Comparison of ENCODE assay signal across 18 cellular contexts in genomic region chr6:17965397-17965796, GRCh38. TPM values are rescaled to one million over a fixed set of nuclear protein-coding genes. Genes with fewer than 3 reads are reported as not detected.
A peak's percentile ranks its signal among the peaks of the same experiment; 100 is the strongest.
DNase-seq lines count a peak whose midpoint lies in the region; ATAC-seq, FAIRE-seq and TF ChIP-seq lines count a peak whose summit lies in the region.
"Had no signal": no experiment of that assay in that cellular context is flagged by ENCODE, and none has a peak within 500 bp of the region (broad histone marks: within the 10 kb centered on the region; RNA-seq: fewer than 3 reads in every experiment).

No MANE protein-coding gene starts in this region.

- H3K4me1 Mint-ChIP-seq in endodermal cell: peaks cover 9% of the 10 kb centered on the region
- H3K4me1 Mint-ChIP-seq in activated CD4-positive, alpha-beta memory T cell treated with anti-CD3 and anti-CD28 coated beads, Interleukin-2, amount 10 ng/mL, durations not matched to agents 7 days and 5 days: no peaks in the 10 kb centered on the region
- H3K4me1 Mint-ChIP-seq: T-helper 17 cell had no signal

- no peak overlapping the region for H3K4me2 ChIP-seq in IMR-90 (ENCODE audit: low read depth, low read length)
- H3K4me2 ChIP-seq in K562 (ENCODE audit: insufficient read depth, low read length): no peak overlapping the region
- H3K4me2 ChIP-seq: PC-9 had no signal

- no TSS peak for BruUV-seq in IMR-90 (replicated peaks; lab: Mats Ljungman, UMichigan)
- no TSS peak for BruUV-seq in K562 (replicated peaks; lab: Mats Ljungman, UMichigan)

- 0 out of 2 replicates have a peak overlapping the region, but pooled peaks have one; percentile 1 for H4K91ac ChIP-seq in IMR-90 (ENCODE audit: insufficient read depth, low read depth, low read length)

- H4K8ac ChIP-seq in IMR-90 (ENCODE audit: low read depth in 2 of 2, low read length in 2 of 2): no peak overlapping the region

- dilution Hi-C loops in IMR-90 (cut with HindIII; ENCODE audit: low sequenced_read_pairs, unreplicated experiment): no loop called here

- H3K27me3 Mint-ChIP-seq in endodermal cell (ENCODE audit: insufficient read depth): no peaks in the 10 kb centered on the region
- peaks cover 8% of the 10 kb centered on the region for H3K27me3 Mint-ChIP-seq in activated CD4-positive, alpha-beta memory T cell treated with anti-CD3 and anti-CD28 coated beads, Interleukin-2, amount 10 ng/mL, durations not matched to agents 7 days and 5 days

- no peak for FAIRE-seq in K562 (lab: Jason Lieb, UNC)
- FAIRE-seq: frontal cortex had no signal

- TF ChIP-seq RAD21 in IMR-90 (IDR thresholded peaks at IDR 0.05; ENCODE audit: low read length) (no peak), K562 (CRISPR knock-in tag; conservative IDR thresholded peaks at IDR 0.05 in 1 of 2, IDR thresholded peaks at IDR 0.05 in 1 of 2) (no peak)

- peaks cover 90% of the 10 kb centered on the region for H3K79me2 ChIP-seq in K562 (ENCODE audit: control insufficient read depth, insufficient read depth, low read length)

- no peak for TF ChIP-seq EP300 in K562 (IDR thresholded peaks at IDR 0.05; ENCODE audit: low read length)
- TF ChIP-seq EP300 in gastroesophageal sphincter (IDR thresholded peaks at IDR 0.05): no peak

- H2BK20ac ChIP-seq in IMR-90 (ENCODE audit: low read depth, low read length): no peak overlapping the region

- no peaks in the 10 kb centered on the region for H3K9me3 ChIP-seq in IMR-90 (ENCODE audit: control insufficient read depth, insufficient read depth, low read length)
- H3K9me3 ChIP-seq in K562 (replicated peaks; ENCODE audit: control insufficient read depth, insufficient read depth, low read depth, low read length): no peaks in the 10 kb centered on the region
- H3K9me3 ChIP-seq in gastroesophageal sphincter: no peaks in the 10 kb centered on the region
- no peaks in the 10 kb centered on the region for H3K9me3 ChIP-seq in endodermal cell (ENCODE audit: control insufficient read depth, low read length)
- H3K9me3 ChIP-seq: testis had no signal

- H2AFZ ChIP-seq in IMR-90 (replicated peaks; ENCODE audit: low read length, poor library complexity): no peak overlapping the region
- no peak overlapping the region for H2AFZ ChIP-seq in K562 (ENCODE audit: low read depth, low read length)
- H2AFZ ChIP-seq: PC-9 had no signal

- CTCF ChIA-PET in IMR-90 (lab: Yijun Ruan, JAX) (interaction anchor here (0.6 kb wide), 1 partner anchor 61 kb away, joined by 3 read pairs; no protein-coding TSS in a partner anchor), K562 (lab: Yijun Ruan, JAX; ENCODE audit: low intra/inter-chr PET ratio) (no interaction called here)
- CTCF ChIA-PET in activated CD4-positive, alpha-beta memory T cell treated with anti-CD3 and anti-CD28 coated beads, Interleukin-2, amount 10 ng/mL, durations not matched to agents 7 days and 5 days (lab: Charles Lee): no interaction called here

- ATAC-seq in IMR-90 (ENCODE audit: low read depth): no peak
- no peak for ATAC-seq in K562
- ATAC-seq in gastroesophageal sphincter: peak; percentile 39
- ATAC-seq: naive thymus-derived CD4-positive, alpha-beta T cell; T-helper 17 cell had no signal

- H3K56ac ChIP-seq in IMR-90 (ENCODE audit: extremely low read depth, insufficient read depth, low read length): no peak overlapping the region

- H3K4ac ChIP-seq in IMR-90 (ENCODE audit: low read depth, low read length): peak overlapping the region; percentile 85; the same call in 1 of the 2 replicates

- POLR2A ChIA-PET in IMR-90 (lab: Charles Lee; ENCODE audit: unreplicated experiment) (interaction anchor here (0.7 kb wide), 1 partner anchor 50 kb away, joined by 3 read pairs; no protein-coding TSS in a partner anchor), K562 (lab: Yijun Ruan, JAX) (no interaction called here)
- POLR2A ChIA-PET in activated CD4-positive, alpha-beta memory T cell treated with anti-CD3 and anti-CD28 coated beads, Interleukin-2, amount 10 ng/mL, durations not matched to agents 7 days and 5 days (lab: Charles Lee): no interaction called here

- peak overlapping the region; percentile 82 for H2BK5ac ChIP-seq in IMR-90 (ENCODE audit: low read depth, low read length, poor library complexity, severe bottlenecking)

- no peak overlapping the region for H2BK15ac ChIP-seq in IMR-90 (ENCODE audit: low read depth, low read length)

- H3K27ac ChIP-seq in IMR-90 (ENCODE audit: insufficient read depth, low read length) (no peak overlapping the region; the same call in 1 of the 2 replicates), K562 (ENCODE audit: extremely low read depth, low read depth, low read length) (no peak overlapping the region), gastroesophageal sphincter (peak overlapping the region; percentile 11 to 80 (median 78)), caudate nucleus (ENCODE audit: low read depth, low read length) (no peak overlapping the region), endodermal cell (ENCODE audit: low read depth, low read length) (no peak overlapping the region)
- H3K27ac ChIP-seq: PC-9 had no signal

- H3K9me1 ChIP-seq in IMR-90 (ENCODE audit: insufficient read depth, low read length): peaks cover 16% of the 10 kb centered on the region
- no peaks in the 10 kb centered on the region for H3K9me1 ChIP-seq in K562 (ENCODE audit: control insufficient read depth, insufficient read depth, low read length)

- H3K23ac ChIP-seq in IMR-90 (ENCODE audit: low read depth, low read length): no peak overlapping the region; the same call in 1 of the 2 replicates

- no peak overlapping the region for H3K27ac Mint-ChIP-seq in endodermal cell
- no peak overlapping the region for H3K27ac Mint-ChIP-seq in activated CD4-positive, alpha-beta memory T cell treated with anti-CD3 and anti-CD28 coated beads, Interleukin-2, amount 10 ng/mL, durations not matched to agents 7 days and 5 days
- H3K27ac Mint-ChIP-seq: activated CD4-positive, alpha-beta memory T cell treated with anti-CD3 and anti-CD28 coated beads for 36 hours; naive thymus-derived CD4-positive, alpha-beta T cell; T-helper 17 cell had no signal

- H2BK120ac ChIP-seq in IMR-90 (ENCODE audit: low read depth, low read length): peak overlapping the region; percentile 78; the same call in 1 of the 2 replicates

- no peak overlapping the region for H3K18ac ChIP-seq in IMR-90 (ENCODE audit: low read depth, low read length)

- H3K27me3 ChIP-seq in IMR-90 (ENCODE audit: control insufficient read depth, insufficient read depth, low read length): no peaks in the 10 kb centered on the region
- no peaks in the 10 kb centered on the region for H3K27me3 ChIP-seq in K562 (ENCODE audit: control insufficient read depth in 2 of 2, insufficient read depth in 2 of 2, low read length in 2 of 2)
- H3K27me3 ChIP-seq in gastroesophageal sphincter: no peaks in the 10 kb centered on the region
- no peaks in the 10 kb centered on the region for H3K27me3 ChIP-seq in endodermal cell (ENCODE audit: control insufficient read depth, insufficient read depth, low read length, poor library complexity, severe bottlenecking)
- H3K27me3 ChIP-seq: testis had no signal

- no peak overlapping the region for H4K5ac ChIP-seq in IMR-90 (ENCODE audit: low read depth, low read length)

- DNase-seq in IMR-90: peak; percentile 65
- DNase-seq in K562 (ENCODE audit: extremely low read depth in 1 of 4, low spot score in 3 of 4): no peak
- peak; percentile 65 for DNase-seq in stromal cell of bone marrow (ENCODE audit: low read depth)
- DNase-seq in caudate nucleus (lab: John Stamatoyannopoulos, UW): no peak
- DNase-seq in endodermal cell: no peak
- no peak for DNase-seq in activated CD4-positive, alpha-beta memory T cell treated with anti-CD3 and anti-CD28 coated beads, Interleukin-2, amount 10 ng/mL, durations not matched to agents 7 days and 5 days
- no peak for DNase-seq in GM19238 (ENCODE audit: insufficient read length, low spot score)
- DNase-seq: activated CD4-positive, alpha-beta memory T cell treated with anti-CD3 and anti-CD28 coated beads for 36 hours; activated gamma-delta T cell; cerebellar nuclear complex; naive thymus-derived CD4-positive, alpha-beta T cell; NCI-H1092; NCI-H2227 treated with DMSO at 0.1 percent for 48 hours; PC-9; T-helper 17 cell; testis had no signal

- peaks cover 23 to 65% of the 10 kb centered on the region in 2 experiments for H3K79me1 ChIP-seq in IMR-90 (ENCODE audit: low read depth in 1 of 2, low read length in 2 of 2)

- H2AK5ac ChIP-seq in IMR-90 (ENCODE audit: low read depth, low read length): no peak overlapping the region

- in situ Hi-C loops in IMR-90 (cut with MboI; ENCODE audit: low sequenced_read_pairs): no loop called here
- in situ Hi-C loops in K562 (cut with MboI): no loop called here

- H3K4me3 Mint-ChIP-seq in endodermal cell: no peak overlapping the region
- no peak overlapping the region for H3K4me3 Mint-ChIP-seq in activated CD4-positive, alpha-beta memory T cell treated with anti-CD3 and anti-CD28 coated beads, Interleukin-2, amount 10 ng/mL, durations not matched to agents 7 days and 5 days
- H3K4me3 Mint-ChIP-seq: activated CD4-positive, alpha-beta memory T cell treated with anti-CD3 and anti-CD28 coated beads for 36 hours; naive thymus-derived CD4-positive, alpha-beta T cell; T-helper 17 cell had no signal

- no peaks in the 10 kb centered on the region for H3K9me3 Mint-ChIP-seq in endodermal cell
- no peaks in the 10 kb centered on the region for H3K9me3 Mint-ChIP-seq in activated CD4-positive, alpha-beta memory T cell treated with anti-CD3 and anti-CD28 coated beads, Interleukin-2, amount 10 ng/mL, durations not matched to agents 7 days and 5 days
- H3K9me3 Mint-ChIP-seq: activated CD4-positive, alpha-beta memory T cell treated with anti-CD3 and anti-CD28 coated beads for 36 hours had no signal

- H2AK9ac ChIP-seq in IMR-90 (replicated peaks; ENCODE audit: low read depth, low read length, poor library complexity): no peak overlapping the region

- TF ChIP-seq POLR2A in IMR-90 (IDR thresholded peaks at IDR 0.05; ENCODE audit: low read depth, low read length): no peak
- no peak for TF ChIP-seq POLR2A in K562 (conservative IDR thresholded peaks at IDR 0.05)
- TF ChIP-seq POLR2A in gastroesophageal sphincter (IDR thresholded peaks at IDR 0.05): no peak

- H3K4me3 ChIP-seq in IMR-90 (ENCODE audit: insufficient read depth, low read depth, low read length) (no peak overlapping the region), K562 (no peak overlapping the region), gastroesophageal sphincter (no peak overlapping the region), endodermal cell (ENCODE audit: low read length) (no peak overlapping the region)
- H3K4me3 ChIP-seq: PC-9, testis had no signal

- peaks cover 20% of the 10 kb centered on the region for H3K4me1 ChIP-seq in IMR-90 (ENCODE audit: control insufficient read depth, insufficient read depth, low read length)
- peaks cover 38 to 50% of the 10 kb centered on the region in 2 experiments for H3K4me1 ChIP-seq in K562 (replicated peaks in 1 of 2; ENCODE audit: control insufficient read depth in 2 of 2, insufficient read depth in 2 of 2, low read length in 2 of 2)
- H3K4me1 ChIP-seq in gastroesophageal sphincter: peaks cover 14 to 86% (median 33%) of the 10 kb centered on the region in 3 donors
- H3K4me1 ChIP-seq in endodermal cell (ENCODE audit: control insufficient read depth, insufficient read depth, low read length): peaks cover under 1% of the 10 kb centered on the region
- H3K4me1 ChIP-seq: testis had no signal

- peaks cover 20% of the 10 kb centered on the region for H4K20me1 ChIP-seq in IMR-90 (ENCODE audit: insufficient read depth, low read length)
- no peaks in the 10 kb centered on the region for H4K20me1 ChIP-seq in K562 (replicated peaks; ENCODE audit: control insufficient read depth, insufficient read depth, low read length)

- peaks cover 5% of the 10 kb centered on the region for H3K36me3 Mint-ChIP-seq in endodermal cell (ENCODE audit: low read depth)
- no peaks in the 10 kb centered on the region for H3K36me3 Mint-ChIP-seq in activated CD4-positive, alpha-beta memory T cell treated with anti-CD3 and anti-CD28 coated beads, Interleukin-2, amount 10 ng/mL, durations not matched to agents 7 days and 5 days (ENCODE audit: low read depth)
- H3K36me3 Mint-ChIP-seq: activated CD4-positive, alpha-beta memory T cell treated with anti-CD3 and anti-CD28 coated beads for 36 hours; naive thymus-derived CD4-positive, alpha-beta T cell had no signal

- TF ChIP-seq CTCF in IMR-90 (conservative IDR thresholded peaks at IDR 0.05; ENCODE audit: low read depth, low read length) (no peak), K562 (IDR thresholded peaks at IDR 0.05 in 2 of 3, conservative IDR thresholded peaks at IDR 0.05 in 1 of 3; ENCODE audit: insufficient read depth in 2 of 3, low read depth in 1 of 3, low read length in 3 of 3) (no peak), gastroesophageal sphincter (IDR thresholded peaks at IDR 0.05) (no peak), endodermal cell (conservative IDR thresholded peaks at IDR 0.05) (no peak)

- H3K36me3 ChIP-seq in IMR-90 (ENCODE audit: control insufficient read depth, insufficient read depth, low read length): no peaks in the 10 kb centered on the region
- no peaks in the 10 kb centered on the region; the same call in 2 of the 3 replicates for H3K36me3 ChIP-seq in K562 (ENCODE audit: control insufficient read depth, insufficient read depth, low read length)
- no peaks in the 10 kb centered on the region for H3K36me3 ChIP-seq in gastroesophageal sphincter
- no peaks in the 10 kb centered on the region for H3K36me3 ChIP-seq in endodermal cell (ENCODE audit: control insufficient read depth, insufficient read depth, low read length)

- no peak overlapping the region for H3K14ac ChIP-seq in IMR-90 (replicated peaks; ENCODE audit: low read depth, low read length)

- intact Hi-C loops in IMR-90 (cut with micrococcal nuclease) (no loop called here), K562 (cut with micrococcal nuclease) (no loop called here)

- H3K9ac ChIP-seq in IMR-90 (ENCODE audit: low read depth, low read length): no peak overlapping the region
- H3K9ac ChIP-seq in K562 (ENCODE audit: insufficient read depth in 1 of 2, low read depth in 2 of 2, low read length in 2 of 2): no peak overlapping the region
- no peak overlapping the region for H3K9ac ChIP-seq in endodermal cell (ENCODE audit: extremely low read depth, low read length, poor library complexity, severe bottlenecking)

RNA-seq across cellular contexts. Expression of gene KIF13A, which starts 22.0 kb away (rescaled TPM):
- 51.8 and 53.0 TPM in 2 replicates for total RNA-seq in IMR-90 (2012; rRNA removed)
- 22.5 and 23.3 TPM in 2 replicates for polyA plus RNA-seq in IMR-90 (2012; rRNA removed)
- polyA plus RNA-seq in IMR-90 (2012; cell fraction: cytosol; rRNA removed): 8.8 and 10.9 TPM in 2 replicates
- 8.3 and 25.8 TPM in 2 replicates for polyA plus RNA-seq in IMR-90 (2012; cell fraction: nucleus; rRNA removed; ENCODE audit: low replicate concordance)
- total RNA-seq in K562 (2011; cell fraction: chromatin; rRNA removed; ENCODE audit: low replicate concordance): 104 and 140 TPM in 2 replicates
- total RNA-seq in K562 (2011; cell fraction: nucleolus; rRNA removed): 46.7 and 52.6 TPM in 2 replicates
- total RNA-seq in K562 (2011; cell fraction: nucleoplasm; rRNA removed): 47.2 and 119 TPM in 2 replicates
- total RNA-seq in K562 (2014; rRNA removed): 21.0 and 30.1 TPM in 2 replicates
- total RNA-seq in K562 (2014; rRNA removed; fragmentation: Illumina TruSeq; extraction: Trizol): 37.5 and 39.3 TPM in 2 replicates
- total RNA-seq in K562 (2015; rRNA removed; fragmentation: Illumina TruSeq; extraction: Trizol): 43.2 and 44.3 TPM in 2 replicates
- 30.1 and 33.8 TPM in 2 replicates for total RNA-seq in K562 (2021)
- 29.5 and 31.8 TPM in 2 replicates for polyA plus RNA-seq in K562 (2011; rRNA removed)
- polyA plus RNA-seq in K562 (2011; cell fraction: cytosol; rRNA removed): 15.8 and 22.8 TPM in 2 replicates
- polyA plus RNA-seq in K562 (2011; cell fraction: nucleus; rRNA removed): 33.0 and 34.3 TPM in 2 replicates
- 25.3 and 25.9 TPM in 2 replicates for polyA plus RNA-seq in K562 (2012)
- 28.2 and 29.7 TPM in 2 replicates for polyA plus RNA-seq in K562 (2014; fragmentation: Illumina TruSeq; extraction: Trizol)
- polyA plus RNA-seq in K562 (2014; fragmentation: Nextera tagmentation; extraction: Ambion mirVana): 1 to 10 TPM; 3.6 to 4.3 TPM
- polyA plus RNA-seq in K562 (2014; rRNA removed): 22.5 and 22.6 TPM in 2 replicates
- polyA minus RNA-seq in K562 (2011; rRNA and poly(A)+ RNA removed): 58.2 and 66.9 TPM in 2 replicates
- polyA minus RNA-seq in K562 (2011; cell fraction: cytosol; rRNA and poly(A)+ RNA removed): 27.8 and 31.0 TPM in 2 replicates
- 52.9 and 92.3 TPM in 2 replicates for polyA minus RNA-seq in K562 (2011; cell fraction: nucleus; rRNA and poly(A)+ RNA removed)
- 10 to 100 TPM; 67.7 to 98.9 (median 84.1) TPM for total RNA-seq in gastroesophageal sphincter
- 10 to 100 TPM; 35.3 to 45.0 TPM for total RNA-seq in endodermal cell
- 21.9 TPM for polyA plus RNA-seq in endodermal cell (2013, experiment 1 of 2)
- polyA plus RNA-seq in endodermal cell (2013, experiment 2 of 2): 20.0 TPM
- total RNA-seq in activated CD4-positive, alpha-beta memory T cell treated with anti-CD3 and anti-CD28 coated beads, Interleukin-2, amount 10 ng/mL, durations not matched to agents 7 days and 5 days: not detected
- polyA plus RNA-seq: naive thymus-derived CD4-positive, alpha-beta T cell had no signal

Comparison
In these comparisons a context has a peak if more than half of its experiments do, and no peak if none do; other contexts are left out.
1. DNase-seq: peak in IMR-90 (single experiment) and stromal cell of bone marrow (single experiment); none in K562 (0 of 4), caudate nucleus (0 of 61), endodermal cell (single experiment), activated CD4-positive, alpha-beta memory T cell treated with anti-CD3 and anti-CD28 coated beads, Interleukin-2, amount 10 ng/mL, durations not matched to agents 7 days and 5 days (single experiment) and GM19238 (single experiment).
2. H3K27ac ChIP-seq: peak in gastroesophageal sphincter (4 of 4); none in IMR-90 (single experiment), K562 (single experiment), caudate nucleus (single experiment) and endodermal cell (single experiment).
3. RNA of gene KIF13A, which starts 22.0 kb away (total RNA-seq): 67.7 to 98.9 TPM in gastroesophageal sphincter, 51.8 to 53.0 TPM in IMR-90, 35.3 to 45.0 TPM in endodermal cell and 21.0 to 140 TPM in K562; not detected in activated CD4-positive, alpha-beta memory T cell treated with anti-CD3 and anti-CD28 coated beads, Interleukin-2, amount 10 ng/mL, durations not matched to agents 7 days and 5 days; every median in the first group is over 10 times any median in the second.